ENCODE assay signal across 19 cellular contexts in genomic region chr9:131986089-131986488, GRCh38.
"Had no signal": no experiment of that assay in that cellular context is flagged by ENCODE, and none has a peak within 500 bp of the region (broad histone marks: within the 10 kb centered on the region; RNA-seq: fewer than 3 reads in every experiment).

No MANE protein-coding gene starts in this region.

- H3K4me1 ChIP-seq: left lung, upper lobe of left lung, uterus had no signal

- ATAC-seq: effector memory CD8-positive, alpha-beta T cell; heart left ventricle; left lung; natural killer cell treated with Interleukin-12 subunit alpha and Interleukin-12 subunit beta and Interleukin-15 and Interleukin-18, amount 100 ng/mL, for 72 hours; right cardiac atrium; stimulated activated naive CD8-positive, alpha-beta T cell treated with anti-CD3 and anti-CD28 coated beads, Interleukin-15, Interleukin-2, amounts not matched to agents 100 U/mL and 50 U/mL, for 24 hours had no signal

- DNase-seq: effector memory CD8-positive, alpha-beta T cell; erythroblast; heart left ventricle; hypothalamus; left lung; midbrain; nucleus accumbens; ovary; right cardiac atrium; small intestine; stimulated activated CD4-positive, alpha-beta T cell treated with anti-CD3 and anti-CD28 coated beads, Interleukin-12 subunit alpha, Interleukin-12 subunit beta, amount 100 ng/mL, for 4 hours; stimulated activated naive CD8-positive, alpha-beta T cell treated with anti-CD3 and anti-CD28 coated beads, Interleukin-15, Interleukin-2, amounts not matched to agents 100 U/mL and 50 U/mL, for 24 hours; tibial artery; upper lobe of left lung; uterus had no signal

- H3K27me3 ChIP-seq: heart left ventricle, left lung, neural progenitor cell, ovary, suprapubic skin, tibial artery, upper lobe of left lung, uterus had no signal

- H3K4me3 ChIP-seq: heart left ventricle, left lung, lung, neural progenitor cell, ovary, suprapubic skin, tibial artery, upper lobe of left lung, uterus had no signal

- H3K9me3 ChIP-seq: heart left ventricle, left lung, ovary, suprapubic skin, tibial artery, upper lobe of left lung, uterus had no signal

- H3K36me3 ChIP-seq: left lung, neural progenitor cell, ovary, suprapubic skin, tibial artery, upper lobe of left lung, uterus had no signal

- H3K27ac ChIP-seq: heart left ventricle, left lung, neural progenitor cell, ovary, suprapubic skin, tibial artery, upper lobe of left lung, uterus had no signal
